Comparison of ENCODE assay signal across 21 cellular contexts in genomic region chr22:33013051-33013450, GRCh38.
DNase-seq lines count a peak whose midpoint lies in the region; TF ChIP-seq lines count a peak whose summit lies in the region.
"Had no signal": no experiment of that assay in that cellular context is flagged by ENCODE, and none has a peak within 500 bp of the region (broad histone marks: within the 10 kb centered on the region; RNA-seq: fewer than 3 reads in every experiment).

No MANE protein-coding gene starts in this region.

- no peak overlapping the region for H3K27ac ChIP-seq in WERI-Rb-1
- H3K27ac ChIP-seq: heart right ventricle had no signal

- no peaks in the 10 kb centered on the region for H3K36me3 ChIP-seq in GM06990 (ENCODE audit: control insufficient read depth, insufficient read depth, low read length)
- H3K36me3 ChIP-seq in WERI-Rb-1: no peaks in the 10 kb centered on the region
- H3K36me3 ChIP-seq: heart right ventricle had no signal

- no peaks in the 10 kb centered on the region for H3K9me3 ChIP-seq in WERI-Rb-1 (ENCODE audit: severe bottlenecking)
- H3K9me3 ChIP-seq: heart right ventricle had no signal

- H3K4me3 ChIP-seq in GM06990 (replicated peaks; ENCODE audit: low read depth, low read length) (no peak overlapping the region), WERI-Rb-1 (ENCODE audit: low read depth, low read length) (no peak overlapping the region)
- H3K4me3 ChIP-seq: heart right ventricle had no signal

- no peaks in the 10 kb centered on the region for H3K27me3 ChIP-seq in GM06990 (replicated peaks; ENCODE audit: control insufficient read depth, insufficient read depth, low read length)
- no peaks in the 10 kb centered on the region for H3K27me3 ChIP-seq in WERI-Rb-1 (ENCODE audit: insufficient read depth, low read depth, severe bottlenecking)

- no peak for DNase-seq in GM06990 (ENCODE audit: extremely low read depth, insufficient read length)
- DNase-seq in HuH-7 (ENCODE audit: low spot score): peak; percentile 50
- DNase-seq in WERI-Rb-1: no peak
- DNase-seq in islet precursor cell: peak; percentile 38
- DNase-seq in NCI-H146 treated with DMSO at 0.1 percent for 48 hours (lab: John Stamatoyannopoulos, UW; ENCODE audit: unreplicated experiment): no peak
- DNase-seq in DMS53 (lab: John Stamatoyannopoulos, UW): no peak
- no peak for DNase-seq in amygdala (lab: John Stamatoyannopoulos, UW)
- DNase-seq: activated B cell treated with CpG ODN at 0.5 μM for 24 hours; activated CD4-positive, alpha-beta T cell treated with anti-CD3 and anti-CD28 coated beads, Interleukin-2, amount 50 U/mL, for 48 hours; activated CD8-positive, alpha-beta memory T cell treated with anti-CD3 and anti-CD28 coated beads, Interleukin-2, amount 50 U/mL, for 4 hours; CD8-positive, alpha-beta T cell; GF-D8; heart right ventricle; Kasumi-1; mesendoderm; NCI-H1105 treated with DMSO at 0.1 percent for 48 hours; NCI-H2081; NCI-H446; small intestine; stimulated activated CD4-positive, alpha-beta T cell treated with anti-CD3 and anti-CD28 coated beads, Interleukin-2, amount 100 ng/mL, for 24 hours; T1000 had no signal

- TF ChIP-seq CTCF in GM06990 (IDR thresholded peaks at IDR 0.05; ENCODE audit: insufficient read depth, low read length, poor library complexity, severe bottlenecking): peak; percentile 14
- TF ChIP-seq CTCF in WERI-Rb-1 (IDR thresholded peaks at IDR 0.05; ENCODE audit: low read depth, low read length): 0 out of 2 replicates have a peak, but pooled peaks have one; percentile 18

Comparison
In these comparisons a context has a peak if more than half of its experiments do, and no peak if none do; other contexts are left out.
1. DNase-seq: peak in HuH-7 (single experiment) and islet precursor cell (single experiment); none in GM06990 (single experiment), WERI-Rb-1 (single experiment), NCI-H146 treated with DMSO at 0.1 percent for 48 hours (single experiment), DMS53 (single experiment) and amygdala (0 of 56).